1 cellular context compared by ENCODE assay signal in genomic region chr1:61337981-61338848, GRCh38.
TF ChIP-seq lines count a peak whose summit lies in the region.

No MANE protein-coding gene starts in this region.

TF ChIP-seq in HepG2, 621 proteins besides CTCF, POLR2A, EP300 and RAD21 (continued from another document and continues in another):
- TF ChIP-seq, protein P1, sequence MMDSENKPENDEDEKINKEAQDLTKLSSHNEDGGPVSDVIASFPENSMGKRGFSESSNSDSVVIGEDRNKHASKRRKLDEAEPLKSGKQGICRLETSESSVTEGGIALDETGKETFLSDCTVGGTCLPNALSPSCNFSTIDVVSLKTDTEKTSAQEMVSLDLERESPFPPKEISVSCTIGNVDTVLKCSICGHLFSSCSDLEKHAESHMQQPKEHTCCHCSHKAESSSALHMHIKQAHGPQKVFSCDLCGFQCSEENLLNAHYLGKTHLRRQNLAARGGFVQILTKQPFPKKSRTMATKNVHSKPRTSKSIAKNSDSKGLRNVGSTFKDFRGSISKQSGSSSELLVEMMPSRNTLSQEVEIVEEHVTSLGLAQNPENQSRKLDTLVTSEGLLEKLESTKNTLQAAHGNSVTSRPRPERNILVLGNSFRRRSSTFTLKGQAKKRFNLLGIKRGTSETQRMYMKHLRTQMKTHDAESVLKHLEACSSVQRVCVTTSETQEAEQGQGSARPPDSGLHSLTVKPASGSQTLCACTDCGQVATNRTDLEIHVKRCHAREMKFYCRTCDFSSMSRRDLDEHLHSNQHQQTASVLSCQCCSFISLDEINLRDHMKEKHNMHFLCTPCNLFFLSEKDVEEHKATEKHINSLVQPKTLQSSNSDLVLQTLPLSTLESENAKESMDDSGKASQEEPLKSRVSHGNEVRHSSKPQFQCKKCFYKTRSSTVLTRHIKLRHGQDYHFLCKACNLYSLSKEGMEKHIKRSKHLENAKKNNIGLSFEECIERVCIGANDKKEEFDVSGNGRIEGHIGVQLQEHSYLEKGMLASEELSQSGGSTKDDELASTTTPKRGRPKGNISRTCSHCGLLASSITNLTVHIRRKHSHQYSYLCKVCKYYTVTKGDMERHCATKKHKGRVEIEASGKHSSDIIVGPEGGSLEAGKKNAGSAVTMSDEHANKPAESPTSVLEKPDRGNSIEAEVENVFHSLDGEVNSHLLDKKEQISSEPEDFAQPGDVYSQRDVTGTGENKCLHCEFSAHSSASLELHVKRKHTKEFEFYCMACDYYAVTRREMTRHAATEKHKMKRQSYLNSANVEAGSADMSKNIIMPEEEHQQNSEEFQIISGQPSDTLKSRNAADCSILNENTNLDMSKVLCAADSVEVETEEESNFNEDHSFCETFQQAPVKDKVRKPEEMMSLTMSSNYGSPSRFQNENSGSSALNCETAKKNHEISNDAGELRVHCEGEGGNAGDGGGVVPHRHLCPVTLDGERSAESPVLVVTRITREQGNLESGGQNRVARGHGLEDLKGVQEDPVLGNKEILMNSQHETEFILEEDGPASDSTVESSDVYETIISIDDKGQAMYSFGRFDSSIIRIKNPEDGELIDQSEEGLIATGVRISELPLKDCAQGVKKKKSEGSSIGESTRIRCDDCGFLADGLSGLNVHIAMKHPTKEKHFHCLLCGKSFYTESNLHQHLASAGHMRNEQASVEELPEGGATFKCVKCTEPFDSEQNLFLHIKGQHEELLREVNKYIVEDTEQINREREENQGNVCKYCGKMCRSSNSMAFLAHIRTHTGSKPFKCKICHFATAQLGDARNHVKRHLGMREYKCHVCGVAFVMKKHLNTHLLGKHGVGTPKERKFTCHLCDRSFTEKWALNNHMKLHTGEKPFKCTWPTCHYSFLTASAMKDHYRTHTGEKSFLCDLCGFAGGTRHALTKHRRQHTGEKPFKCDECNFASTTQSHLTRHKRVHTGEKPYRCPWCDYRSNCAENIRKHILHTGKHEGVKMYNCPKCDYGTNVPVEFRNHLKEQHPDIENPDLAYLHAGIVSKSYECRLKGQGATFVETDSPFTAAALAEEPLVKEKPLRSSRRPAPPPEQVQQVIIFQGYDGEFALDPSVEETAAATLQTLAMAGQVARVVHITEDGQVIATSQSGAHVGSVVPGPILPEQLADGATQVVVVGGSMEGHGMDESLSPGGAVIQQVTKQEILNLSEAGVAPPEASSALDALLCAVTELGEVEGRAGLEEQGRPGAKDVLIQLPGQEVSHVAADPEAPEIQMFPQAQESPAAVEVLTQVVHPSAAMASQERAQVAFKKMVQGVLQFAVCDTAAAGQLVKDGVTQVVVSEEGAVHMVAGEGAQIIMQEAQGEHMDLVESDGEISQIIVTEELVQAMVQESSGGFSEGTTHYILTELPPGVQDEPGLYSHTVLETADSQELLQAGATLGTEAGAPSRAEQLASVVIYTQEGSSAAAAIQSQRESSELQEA (CRISPR knock-in tag; IDR thresholded peaks at IDR 0.05; ENCODE audit: not compliant biosample characterization) = no peak
- TF ChIP-seq ZHX1 (CRISPR knock-in tag; IDR thresholded peaks at IDR 0.05; ENCODE audit: low read depth) = no peak
- TF ChIP-seq KDM6A (CRISPR knock-in tag; IDR thresholded peaks at IDR 0.05; ENCODE audit: low read depth) = no peak
- no peak for TF ChIP-seq ZNF850 (CRISPR knock-in tag; conservative IDR thresholded peaks at IDR 0.05)
- TF ChIP-seq ZNF639 (CRISPR knock-in tag; conservative IDR thresholded peaks at IDR 0.05) = no peak
- no peak for TF ChIP-seq ZNF605 (CRISPR knock-in tag; IDR thresholded peaks at IDR 0.05)
- TF ChIP-seq TRIM24 (CRISPR knock-in tag; IDR thresholded peaks at IDR 0.05) = no peak
- TF ChIP-seq, protein P2, sequence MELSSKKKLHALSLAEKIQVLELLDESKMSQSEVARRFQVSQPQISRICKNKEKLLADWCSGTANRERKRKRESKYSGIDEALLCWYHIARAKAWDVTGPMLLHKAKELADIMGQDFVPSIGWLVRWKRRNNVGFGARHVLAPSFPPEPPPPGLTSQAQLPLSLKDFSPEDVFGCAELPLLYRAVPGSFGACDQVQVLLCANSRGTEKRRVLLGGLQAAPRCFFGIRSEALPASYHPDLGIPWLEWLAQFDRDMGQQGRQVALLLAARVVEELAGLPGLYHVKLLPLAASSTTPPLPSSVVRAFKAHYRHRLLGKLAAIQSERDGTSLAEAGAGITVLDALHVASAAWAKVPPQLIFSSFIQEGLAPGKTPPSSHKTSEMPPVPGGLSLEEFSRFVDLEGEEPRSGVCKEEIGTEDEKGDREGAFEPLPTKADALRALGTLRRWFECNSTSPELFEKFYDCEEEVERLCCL (CRISPR knock-in tag; IDR thresholded peaks at IDR 0.05; ENCODE audit: borderline replicate concordance) = no peak
- no peak for TF ChIP-seq HNRNPH1 (optimal IDR thresholded peaks at IDR 0.05; ENCODE audit: low read depth, low read length)
- TF ChIP-seq HNF4A (CRISPR knock-in tag; IDR thresholded peaks at IDR 0.05) = 0 out of 2 replicates have a peak, but pooled peaks have one; percentile 9
- TF ChIP-seq, protein P3, sequence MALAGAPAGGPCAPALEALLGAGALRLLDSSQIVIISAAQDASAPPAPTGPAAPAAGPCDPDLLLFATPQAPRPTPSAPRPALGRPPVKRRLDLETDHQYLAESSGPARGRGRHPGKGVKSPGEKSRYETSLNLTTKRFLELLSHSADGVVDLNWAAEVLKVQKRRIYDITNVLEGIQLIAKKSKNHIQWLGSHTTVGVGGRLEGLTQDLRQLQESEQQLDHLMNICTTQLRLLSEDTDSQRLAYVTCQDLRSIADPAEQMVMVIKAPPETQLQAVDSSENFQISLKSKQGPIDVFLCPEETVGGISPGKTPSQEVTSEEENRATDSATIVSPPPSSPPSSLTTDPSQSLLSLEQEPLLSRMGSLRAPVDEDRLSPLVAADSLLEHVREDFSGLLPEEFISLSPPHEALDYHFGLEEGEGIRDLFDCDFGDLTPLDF (CRISPR knock-in tag; IDR thresholded peaks at IDR 0.05) = no peak
- no peak for TF ChIP-seq ZNF160 (CRISPR knock-in tag; IDR thresholded peaks at IDR 0.05)
- no peak for TF ChIP-seq ZNF552 (CRISPR knock-in tag; IDR thresholded peaks at IDR 0.05; ENCODE audit: borderline replicate concordance)
- no peak for TF ChIP-seq ZNF598 (CRISPR knock-in tag; IDR thresholded peaks at IDR 0.05; ENCODE audit: borderline replicate concordance)
- TF ChIP-seq, protein P4, sequence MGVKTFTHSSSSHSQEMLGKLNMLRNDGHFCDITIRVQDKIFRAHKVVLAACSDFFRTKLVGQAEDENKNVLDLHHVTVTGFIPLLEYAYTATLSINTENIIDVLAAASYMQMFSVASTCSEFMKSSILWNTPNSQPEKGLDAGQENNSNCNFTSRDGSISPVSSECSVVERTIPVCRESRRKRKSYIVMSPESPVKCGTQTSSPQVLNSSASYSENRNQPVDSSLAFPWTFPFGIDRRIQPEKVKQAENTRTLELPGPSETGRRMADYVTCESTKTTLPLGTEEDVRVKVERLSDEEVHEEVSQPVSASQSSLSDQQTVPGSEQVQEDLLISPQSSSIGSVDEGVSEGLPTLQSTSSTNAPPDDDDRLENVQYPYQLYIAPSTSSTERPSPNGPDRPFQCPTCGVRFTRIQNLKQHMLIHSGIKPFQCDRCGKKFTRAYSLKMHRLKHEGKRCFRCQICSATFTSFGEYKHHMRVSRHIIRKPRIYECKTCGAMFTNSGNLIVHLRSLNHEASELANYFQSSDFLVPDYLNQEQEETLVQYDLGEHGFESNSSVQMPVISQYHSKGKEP (CRISPR knock-in tag; IDR thresholded peaks at IDR 0.05) = no peak
- no peak for TF ChIP-seq ZNF367 (CRISPR knock-in tag; IDR thresholded peaks at IDR 0.05; ENCODE audit: borderline replicate concordance)
- TF ChIP-seq SNAPC2 (CRISPR knock-in tag; IDR thresholded peaks at IDR 0.05) = no peak; the same call in 1 of the 2 replicates
- no peak for TF ChIP-seq ZMAT3 (CRISPR knock-in tag; conservative IDR thresholded peaks at IDR 0.05)
- no peak for TF ChIP-seq ZNF124 (CRISPR knock-in tag; IDR thresholded peaks at IDR 0.05)
- no peak for TF ChIP-seq ZNF451 (CRISPR knock-in tag; IDR thresholded peaks at IDR 0.05)
- TF ChIP-seq TBX3 (IDR thresholded peaks at IDR 0.05; ENCODE audit: borderline replicate concordance) = peak; percentile 2; the same call in 1 of the 2 replicates
- TF ChIP-seq HOXA9 (CRISPR knock-in tag; IDR thresholded peaks at IDR 0.05; ENCODE audit: borderline replicate concordance) = no peak
- no peak for TF ChIP-seq ARNT2 (CRISPR knock-in tag; IDR thresholded peaks at IDR 0.05; ENCODE audit: low read depth)
- no peak for TF ChIP-seq RBFOX2 (IDR thresholded peaks at IDR 0.05; ENCODE audit: low read depth, low read length)
- no peak for TF ChIP-seq IRX3 (CRISPR knock-in tag; IDR thresholded peaks at IDR 0.05; ENCODE audit: borderline replicate concordance, low read depth)
- no peak for TF ChIP-seq AHR (CRISPR knock-in tag; IDR thresholded peaks at IDR 0.05)
- TF ChIP-seq, protein P5, sequence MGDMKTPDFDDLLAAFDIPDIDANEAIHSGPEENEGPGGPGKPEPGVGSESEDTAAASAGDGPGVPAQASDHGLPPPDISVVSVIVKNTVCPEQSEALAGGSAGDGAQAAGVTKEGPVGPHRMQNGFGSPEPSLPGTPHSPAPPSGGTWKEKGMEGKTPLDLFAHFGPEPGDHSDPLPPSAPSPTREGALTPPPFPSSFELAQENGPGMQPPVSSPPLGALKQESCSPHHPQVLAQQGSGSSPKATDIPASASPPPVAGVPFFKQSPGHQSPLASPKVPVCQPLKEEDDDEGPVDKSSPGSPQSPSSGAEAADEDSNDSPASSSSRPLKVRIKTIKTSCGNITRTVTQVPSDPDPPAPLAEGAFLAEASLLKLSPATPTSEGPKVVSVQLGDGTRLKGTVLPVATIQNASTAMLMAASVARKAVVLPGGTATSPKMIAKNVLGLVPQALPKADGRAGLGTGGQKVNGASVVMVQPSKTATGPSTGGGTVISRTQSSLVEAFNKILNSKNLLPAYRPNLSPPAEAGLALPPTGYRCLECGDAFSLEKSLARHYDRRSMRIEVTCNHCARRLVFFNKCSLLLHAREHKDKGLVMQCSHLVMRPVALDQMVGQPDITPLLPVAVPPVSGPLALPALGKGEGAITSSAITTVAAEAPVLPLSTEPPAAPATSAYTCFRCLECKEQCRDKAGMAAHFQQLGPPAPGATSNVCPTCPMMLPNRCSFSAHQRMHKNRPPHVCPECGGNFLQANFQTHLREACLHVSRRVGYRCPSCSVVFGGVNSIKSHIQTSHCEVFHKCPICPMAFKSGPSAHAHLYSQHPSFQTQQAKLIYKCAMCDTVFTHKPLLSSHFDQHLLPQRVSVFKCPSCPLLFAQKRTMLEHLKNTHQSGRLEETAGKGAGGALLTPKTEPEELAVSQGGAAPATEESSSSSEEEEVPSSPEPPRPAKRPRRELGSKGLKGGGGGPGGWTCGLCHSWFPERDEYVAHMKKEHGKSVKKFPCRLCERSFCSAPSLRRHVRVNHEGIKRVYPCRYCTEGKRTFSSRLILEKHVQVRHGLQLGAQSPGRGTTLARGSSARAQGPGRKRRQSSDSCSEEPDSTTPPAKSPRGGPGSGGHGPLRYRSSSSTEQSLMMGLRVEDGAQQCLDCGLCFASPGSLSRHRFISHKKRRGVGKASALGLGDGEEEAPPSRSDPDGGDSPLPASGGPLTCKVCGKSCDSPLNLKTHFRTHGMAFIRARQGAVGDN (CRISPR knock-in tag; IDR thresholded peaks at IDR 0.05) = no peak
- TF ChIP-seq ZKSCAN8 (CRISPR knock-in tag; IDR thresholded peaks at IDR 0.05; ENCODE audit: borderline replicate concordance) = no peak
- TF ChIP-seq ATF1 (CRISPR knock-in tag; IDR thresholded peaks at IDR 0.05) = no peak
- no peak for TF ChIP-seq MAFK (conservative IDR thresholded peaks at IDR 0.05 in 1 of 2, IDR thresholded peaks at IDR 0.05 in 1 of 2; ENCODE audit: low read length in 2 of 2)
- no peak for TF ChIP-seq PHF5A (CRISPR knock-in tag; IDR thresholded peaks at IDR 0.05; ENCODE audit: low read depth, unreplicated experiment)
- TF ChIP-seq ZNF264 (CRISPR knock-in tag; IDR thresholded peaks at IDR 0.05) = no peak
- TF ChIP-seq ZFP37 (CRISPR knock-in tag; IDR thresholded peaks at IDR 0.05; ENCODE audit: borderline replicate concordance) = no peak
- no peak for TF ChIP-seq RNF219 (CRISPR knock-in tag; IDR thresholded peaks at IDR 0.05)
- TF ChIP-seq ZSCAN30 (CRISPR knock-in tag; IDR thresholded peaks at IDR 0.05) = no peak
- TF ChIP-seq ZNF3 (CRISPR knock-in tag; IDR thresholded peaks at IDR 0.05) = no peak
- no peak for TF ChIP-seq PAF1 (CRISPR knock-in tag; IDR thresholded peaks at IDR 0.05)
